In genomic region chr16:27025581-27025980, GRCh38 we compare ENCODE assay signal across 2 cellular contexts.
TF ChIP-seq lines count a peak whose summit lies in the region.

No MANE protein-coding gene starts in this region.

TF ChIP-seq in HCT116, 20 proteins besides CTCF, POLR2A, EP300 and RAD21 (continued from another document):
- TF ChIP-seq REST (IDR thresholded peaks at IDR 0.05; ENCODE audit: low read depth) (no peak), CEBPB (IDR thresholded peaks at IDR 0.05; ENCODE audit: low read depth) (no peak), CBX3 (IDR thresholded peaks at IDR 0.05; ENCODE audit: low read depth) (no peak), FOSL1 (IDR thresholded peaks at IDR 0.05; ENCODE audit: low read depth) (no peak), EZH2 (IDR thresholded peaks at IDR 0.05) (no peak), ATF3 (IDR thresholded peaks at IDR 0.05) (no peak), JUND (IDR thresholded peaks at IDR 0.05) (no peak), EGR1 (IDR thresholded peaks at IDR 0.05; ENCODE audit: low read depth) (no peak), MAX (IDR thresholded peaks at IDR 0.05) (no peak)
- TF ChIP-seq, protein P1, sequence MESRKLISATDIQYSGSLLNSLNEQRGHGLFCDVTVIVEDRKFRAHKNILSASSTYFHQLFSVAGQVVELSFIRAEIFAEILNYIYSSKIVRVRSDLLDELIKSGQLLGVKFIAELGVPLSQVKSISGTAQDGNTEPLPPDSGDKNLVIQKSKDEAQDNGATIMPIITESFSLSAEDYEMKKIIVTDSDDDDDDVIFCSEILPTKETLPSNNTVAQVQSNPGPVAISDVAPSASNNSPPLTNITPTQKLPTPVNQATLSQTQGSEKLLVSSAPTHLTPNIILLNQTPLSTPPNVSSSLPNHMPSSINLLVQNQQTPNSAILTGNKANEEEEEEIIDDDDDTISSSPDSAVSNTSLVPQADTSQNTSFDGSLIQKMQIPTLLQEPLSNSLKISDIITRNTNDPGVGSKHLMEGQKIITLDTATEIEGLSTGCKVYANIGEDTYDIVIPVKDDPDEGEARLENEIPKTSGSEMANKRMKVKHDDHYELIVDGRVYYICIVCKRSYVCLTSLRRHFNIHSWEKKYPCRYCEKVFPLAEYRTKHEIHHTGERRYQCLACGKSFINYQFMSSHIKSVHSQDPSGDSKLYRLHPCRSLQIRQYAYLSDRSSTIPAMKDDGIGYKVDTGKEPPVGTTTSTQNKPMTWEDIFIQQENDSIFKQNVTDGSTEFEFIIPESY (IDR thresholded peaks at IDR 0.05; ENCODE audit: extremely low read depth, insufficient replicate concordance, low read length), result no peak

TF ChIP-seq in K562, 482 proteins besides CTCF, POLR2A, EP300 and RAD21 (continued from another document):
- TF ChIP-seq RNF219 (CRISPR knock-in tag; IDR thresholded peaks at IDR 0.05) (no peak), NFYB (IDR thresholded peaks at IDR 0.05; ENCODE audit: extremely low read depth, insufficient read length) (peak; percentile 29), YY1 (IDR thresholded peaks at IDR 0.05; ENCODE audit: borderline replicate concordance in 1 of 3, control insufficient read depth in 1 of 3, extremely low read depth in 1 of 3, insufficient read depth in 3 of 3, insufficient read length in 1 of 3, insufficient replicate concordance in 2 of 3, low read depth in 1 of 3, low read length in 2 of 3) (peak in 1 of 3 experiments; percentile 55), TARDBP (IDR thresholded peaks at IDR 0.05) (no peak), USF2 (CRISPR knock-in tag; IDR thresholded peaks at IDR 0.05) (peak; percentile 85), RAD51 (IDR thresholded peaks at IDR 0.05; ENCODE audit: borderline replicate concordance, low read depth) (peak; percentile 87), PKNOX1 (IDR thresholded peaks at IDR 0.05) (peak; percentile 29; the same call in 1 of the 2 replicates)
